9 cellular contexts compared by ENCODE assay signal in the genomic region with DNA sequence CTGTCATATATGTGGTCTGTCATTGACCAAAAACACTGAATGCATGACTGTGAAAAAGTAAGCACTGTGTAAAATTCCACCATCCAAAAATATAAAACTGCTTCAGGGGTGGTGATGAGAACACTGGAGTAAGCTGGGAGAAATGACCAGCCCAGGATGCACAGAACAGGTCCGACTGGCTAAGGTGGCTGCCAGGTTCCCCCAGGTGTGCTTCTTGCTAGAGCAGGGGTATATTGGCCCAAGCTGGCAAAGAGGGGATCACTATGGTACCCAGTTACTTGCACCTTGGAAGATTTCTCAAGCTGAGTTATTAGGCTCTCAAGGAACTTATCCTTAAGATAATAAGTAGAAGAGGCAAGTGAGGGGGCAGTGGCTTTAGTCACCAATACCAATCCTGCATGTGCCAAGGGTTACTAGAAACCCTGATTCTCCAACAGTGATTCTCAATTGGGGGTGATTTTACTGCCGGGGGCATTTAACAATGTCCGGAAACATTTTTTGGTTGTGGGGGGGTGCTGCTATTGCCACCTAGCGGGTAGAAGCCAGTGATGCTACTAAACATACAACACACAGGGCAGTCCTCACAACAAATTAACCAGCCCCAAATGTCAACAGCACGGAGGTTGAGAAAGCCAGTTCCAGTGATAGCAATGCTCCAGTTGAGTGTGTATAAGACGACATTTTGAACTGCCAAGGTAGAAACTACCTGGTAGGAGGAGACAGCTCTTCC. TPM values are rescaled to one million over a fixed set of nuclear protein-coding genes. Genes with fewer than 3 reads are reported as not detected.
A peak's percentile ranks its signal among the peaks of the same experiment; 100 is the strongest.
DNase-seq lines count a peak whose midpoint lies in the region; ATAC-seq, FAIRE-seq and TF ChIP-seq lines count a peak whose summit lies in the region.
"Had no signal": no experiment of that assay in that cellular context is flagged by ENCODE, and none has a peak within 500 bp of the region (broad histone marks: within the 10 kb centered on the region; RNA-seq: fewer than 3 reads in every experiment).

No MANE protein-coding gene starts in this region.

- CTCF ChIA-PET in naive thymus-derived CD4-positive, alpha-beta T cell (lab: Charles Lee), result interaction anchor here (0.8 to 1.9 kb wide), 2 partner anchors 16 to 24 kb away, joined by 3 to 5 read pairs; no protein-coding TSS in a partner anchor

- H3K4me3 ChIP-seq in Karpas-422 (ENCODE audit: low read length) (no peak overlapping the region), choroid plexus epithelial cell (ENCODE audit: low read depth, low read length) (no peak overlapping the region)
- no peak overlapping the region for H3K4me3 ChIP-seq in naive thymus-derived CD4-positive, alpha-beta T cell (ENCODE audit: low read length)

- ATAC-seq in naive thymus-derived CD4-positive, alpha-beta T cell, result peak; percentile 41
- no peak for ATAC-seq in HG03097 (IDR thresholded peaks at IDR 0.05; ENCODE audit: low FRiP score, unreplicated experiment)

- DNase-seq in EH (ENCODE audit: low read depth) (peak; percentile 46), Karpas-422 (peak; percentile 69), choroid plexus epithelial cell (ENCODE audit: low read depth) (peak; percentile 20), GM12892 (ENCODE audit: insufficient read length) (no peak), NCI-H1417 (lab: John Stamatoyannopoulos, UW) (no peak)
- no peak for DNase-seq in naive thymus-derived CD4-positive, alpha-beta T cell
- no peak for DNase-seq in stimulated activated naive CD4-positive, alpha-beta T cell treated with Interleukin-2 at 50 U/mL for 16 hours (lab: John Stamatoyannopoulos, UW)
- DNase-seq: NCI-H1092 had no signal

- H3K4me1 ChIP-seq in Karpas-422 (ENCODE audit: low read length), result no peaks in the 10 kb centered on the region
- no peaks in the 10 kb centered on the region for H3K4me1 ChIP-seq in naive thymus-derived CD4-positive, alpha-beta T cell (ENCODE audit: control insufficient read depth in 2 of 2, insufficient read depth in 2 of 2, low read length in 2 of 2)

- H3K4me3 Mint-ChIP-seq in naive thymus-derived CD4-positive, alpha-beta T cell, result no peak overlapping the region

- peaks cover 17% of the 10 kb centered on the region for H3K36me3 ChIP-seq in Karpas-422 (ENCODE audit: insufficient read depth, low read length)
- H3K36me3 ChIP-seq in naive thymus-derived CD4-positive, alpha-beta T cell (ENCODE audit: control insufficient read depth in 2 of 3, insufficient read depth in 3 of 3, low read length in 3 of 3), result peaks cover 0 to 36% (median 4%) of the 10 kb centered on the region in 3 experiments

- no peak overlapping the region for H3K27ac ChIP-seq in Karpas-422 (ENCODE audit: low read length)
- H3K27ac ChIP-seq in naive thymus-derived CD4-positive, alpha-beta T cell (ENCODE audit: low read depth, low read length), result no peak overlapping the region

- no peak for TF ChIP-seq POLR2A in GM12892 (IDR thresholded peaks at IDR 0.05; ENCODE audit: low read depth, low read length)

- H3K79me2 ChIP-seq in Karpas-422 (ENCODE audit: low read length), result peaks cover 28% of the 10 kb centered on the region

- no peak overlapping the region for H3K9ac ChIP-seq in Karpas-422 (ENCODE audit: low read length)

- H3K27ac Mint-ChIP-seq in naive thymus-derived CD4-positive, alpha-beta T cell, result peak overlapping the region in 2 of 9 donors; percentile 25 to 33

- FAIRE-seq in GM12892 (lab: Jason Lieb, UNC), result no peak

- peaks cover 15% of the 10 kb centered on the region for H4K20me1 ChIP-seq in Karpas-422 (ENCODE audit: insufficient read depth, low read depth, low read length)

- no peaks in the 10 kb centered on the region for H3K27me3 ChIP-seq in Karpas-422 (ENCODE audit: low read length)
- no peaks in the 10 kb centered on the region for H3K27me3 ChIP-seq in naive thymus-derived CD4-positive, alpha-beta T cell (ENCODE audit: control insufficient read depth in 2 of 2, insufficient read depth in 2 of 2, low read length in 2 of 2)

- peak; percentile 56 for TF ChIP-seq CTCF in choroid plexus epithelial cell (conservative IDR thresholded peaks at IDR 0.05; ENCODE audit: low read depth, low read length)

- H3K9me3 ChIP-seq in Karpas-422 (ENCODE audit: low read length), result no peaks in the 10 kb centered on the region
- H3K9me3 ChIP-seq in naive thymus-derived CD4-positive, alpha-beta T cell (ENCODE audit: control insufficient read depth in 2 of 3, low read length in 3 of 3), result no peaks in the 10 kb centered on the region

- H3K9me3 Mint-ChIP-seq in naive thymus-derived CD4-positive, alpha-beta T cell, result no peaks in the 10 kb centered on the region

- POLR2A ChIA-PET in naive thymus-derived CD4-positive, alpha-beta T cell (lab: Charles Lee), result interaction anchor here (0.6 to 2.0 kb wide), 2 partner anchors 16 to 384 kb away, joined by 4 to 5 read pairs; partner anchors contain the start of gene SNU13

- H2AFZ ChIP-seq in Karpas-422 (ENCODE audit: low read length), result no peak overlapping the region

- H3K27me3 Mint-ChIP-seq in naive thymus-derived CD4-positive, alpha-beta T cell, result no peaks in the 10 kb centered on the region

- no peaks in the 10 kb centered on the region for H3K9me2 ChIP-seq in Karpas-422 (replicated peaks; ENCODE audit: insufficient read depth, low read length)

- peaks cover 12 to 23% (median 19%) of the 10 kb centered on the region in 5 donors for H3K36me3 Mint-ChIP-seq in naive thymus-derived CD4-positive, alpha-beta T cell

- intact Hi-C loops in naive thymus-derived CD4-positive, alpha-beta T cell (cut with micrococcal nuclease), result no loop called here

- no peak overlapping the region for H3K4me2 ChIP-seq in Karpas-422 (ENCODE audit: low read depth, low read length, poor library complexity, severe bottlenecking)

- peaks cover 6 to 33% (median 19%) of the 10 kb centered on the region in 7 donors for H3K4me1 Mint-ChIP-seq in naive thymus-derived CD4-positive, alpha-beta T cell

RNA-seq across cellular contexts. Expression of gene SNU13, which starts 15.7 kb away (rescaled TPM):
- 148 and 185 TPM in 2 replicates for total RNA-seq in Karpas-422 (2014; rRNA removed; shearing (Covaris generic); ENCODE audit: low replicate concordance)
- total RNA-seq in naive thymus-derived CD4-positive, alpha-beta T cell, result 100 to 1,000 TPM; 117 to 180 (median 122) TPM
- 100 to 1,000 TPM; 283 to 295 TPM for polyA plus RNA-seq in naive thymus-derived CD4-positive, alpha-beta T cell
- polyA plus RNA-seq in GM12892 (2012; ENCODE audit: missing spikeins), result 140 TPM

RNA-seq across cellular contexts. Expression of gene MEI1, which starts 26.4 kb away (rescaled TPM):
- 4.9 and 8.2 TPM in 2 replicates for total RNA-seq in Karpas-422 (2014; rRNA removed; shearing (Covaris generic); ENCODE audit: low replicate concordance)
- 10 to 100 TPM; 40.4 to 69.0 (median 61.4) TPM for total RNA-seq in naive thymus-derived CD4-positive, alpha-beta T cell
- polyA plus RNA-seq in naive thymus-derived CD4-positive, alpha-beta T cell, result 100 to 1,000 TPM; 105 to 112 TPM
- 48.9 TPM for polyA plus RNA-seq in GM12892 (2012; ENCODE audit: missing spikeins)

RNA-seq across cellular contexts. Expression of gene XRCC6, which starts 51.9 kb away (rescaled TPM):
- total RNA-seq in Karpas-422 (2014; rRNA removed; shearing (Covaris generic); ENCODE audit: low replicate concordance), result 173 and 248 TPM in 2 replicates
- 100 to 1,000 TPM; 139 to 270 (median 160) TPM for total RNA-seq in naive thymus-derived CD4-positive, alpha-beta T cell
- polyA plus RNA-seq in naive thymus-derived CD4-positive, alpha-beta T cell, result 100 to 1,000 TPM; 458 to 542 TPM
- 514 TPM for polyA plus RNA-seq in GM12892 (2012; ENCODE audit: missing spikeins)

RNA-seq across cellular contexts. Expression of gene DESI1, which starts 52.1 kb away (rescaled TPM):
- 27.9 and 76.0 TPM in 2 replicates for total RNA-seq in Karpas-422 (2014; rRNA removed; shearing (Covaris generic); ENCODE audit: low replicate concordance)
- total RNA-seq in naive thymus-derived CD4-positive, alpha-beta T cell, result 10 to 100 TPM; 17.4 to 45.7 (median 24.5) TPM
- 10 to 100 TPM; 10.9 to 14.4 TPM for polyA plus RNA-seq in naive thymus-derived CD4-positive, alpha-beta T cell
- polyA plus RNA-seq in GM12892 (2012; ENCODE audit: missing spikeins), result 24.2 TPM

Comparison
In these comparisons a context has a peak if more than half of its experiments do, and no peak if none do; other contexts are left out.
1. DNase-seq: peak in EH (single experiment), Karpas-422 (single experiment) and choroid plexus epithelial cell (single experiment); none in naive thymus-derived CD4-positive, alpha-beta T cell (0 of 9), GM12892 (single experiment), stimulated activated naive CD4-positive, alpha-beta T cell treated with Interleukin-2 at 50 U/mL for 16 hours (single experiment) and NCI-H1417 (0 of 3).